32 cellular contexts compared by ENCODE assay signal in the genomic region with DNA sequence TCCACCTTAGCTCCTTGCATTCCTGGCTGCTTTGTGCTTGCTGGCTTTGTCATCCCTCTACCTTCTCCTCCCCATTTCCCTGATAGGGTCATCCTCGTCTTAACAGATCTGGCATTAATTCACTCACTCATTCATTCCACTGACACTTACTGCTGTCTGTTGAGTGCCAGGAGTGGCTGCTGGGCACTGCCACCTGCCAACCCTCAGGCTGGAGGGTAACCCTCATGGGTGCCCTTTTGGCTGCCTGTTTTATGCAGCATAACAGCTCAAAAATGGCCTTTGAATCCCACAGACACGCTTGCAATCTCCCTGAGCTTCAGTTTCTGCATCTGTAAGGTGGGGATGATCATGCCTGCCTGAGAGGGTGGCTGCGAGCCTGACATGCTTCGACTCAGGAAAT. TPM values are rescaled to one million over a fixed set of nuclear protein-coding genes. Genes with fewer than 3 reads are reported as not detected.
"Had no signal": no experiment of that assay in that cellular context is flagged by ENCODE, and none has a peak within 500 bp of the region (broad histone marks: within the 10 kb centered on the region; RNA-seq: fewer than 3 reads in every experiment).

No MANE protein-coding gene starts in this region.

- DNase-seq: activated B cell treated with CpG ODN at 0.5 μM for 24 hours; activated CD4-positive, alpha-beta memory T cell treated with anti-CD3 and anti-CD28 coated beads, Interleukin-2, amount 10 ng/mL, durations not matched to agents 7 days and 5 days; activated CD4-positive, alpha-beta T cell treated with anti-CD3 and anti-CD28 coated beads for 4 hours; activated CD4-positive, CD25-positive, alpha-beta regulatory T cell treated with anti-CD3 and anti-CD28 coated beads, Interleukin-2, amount 50 U/mL, for 72 hours; activated CD8-positive, alpha-beta memory T cell treated with anti-CD3 and anti-CD28 coated beads for 24 hours; activated CD8-positive, alpha-beta memory T cell treated with anti-CD3 and anti-CD28 coated beads, Interleukin-2, amount 10 ng/mL, durations not matched to agents 7 days and 5 days; activated CD8-positive, alpha-beta memory T cell treated with anti-CD3 and anti-CD28 coated beads, Interleukin-2, amount 50 U/mL, for 48 hours; activated effector memory CD4-positive, alpha-beta T cell treated with Interleukin-2 at 50 U/mL for 16 hours; activated naive CD4-positive, alpha-beta T cell treated with anti-CD3 and anti-CD28 coated beads, Interleukin-2, amount 10 ng/mL, durations not matched to agents 7 days and 5 days; activated naive CD8-positive, alpha-beta T cell treated with anti-CD3 and anti-CD28 coated beads, Interleukin-2, amount 50 U/mL, for 24 hours; activated T-cell treated with anti-CD3 and anti-CD28 coated beads, Interleukin-2, amount 50 U/mL, for 48 hours; anterior cingulate cortex; MM.1S; MV-4-11; NCI-H1092; NCI-H1436 treated with DMSO at 0.1 percent for 48 hours; NCI-H1694 treated with DMSO at 0.1 percent for 48 hours; NCI-H2029; NCI-H2107; NCI-H2171; NCI-H510A; NCI-H526; NCI-H748 treated with DMSO at 0.1 percent for 48 hours; SHP77 treated with DMSO at 0.1 percent for 48 hours; SK-N-SH had no signal

- ATAC-seq: activated CD8-positive, alpha-beta memory T cell treated with anti-CD3 and anti-CD28 coated beads, Interleukin-2, amount 10 ng/mL, durations not matched to agents 7 days and 5 days; activated naive CD8-positive, alpha-beta T cell treated with anti-CD3 and anti-CD28 coated beads, Interleukin-2, amount 50 U/mL, for 24 hours had no signal

- H3K9me2 ChIP-seq: SK-N-SH had no signal

- H3K27me3 ChIP-seq: SJSA1 had no signal

- H3K4me3 ChIP-seq: SJSA1 had no signal

- H3K36me3 ChIP-seq: SJSA1 had no signal

- H3K36me3 Mint-ChIP-seq: activated CD8-positive, alpha-beta memory T cell treated with anti-CD3 and anti-CD28 coated beads, Interleukin-2, amount 10 ng/mL, durations not matched to agents 7 days and 5 days; activated naive CD4-positive, alpha-beta T cell treated with anti-CD3 and anti-CD28 coated beads, Interleukin-2, amount 10 ng/mL, durations not matched to agents 7 days and 5 days; activated naive CD8-positive, alpha-beta T cell had no signal

- H3K27me3 Mint-ChIP-seq: brain had no signal

- H3K9me3 ChIP-seq: SJSA1 had no signal

- H3K27ac ChIP-seq: KMS-11, SJSA1 had no signal

- H3K27ac Mint-ChIP-seq: activated B cell treated with CpG ODN at 0.5 μM for 24 hours; activated CD4-positive, alpha-beta memory T cell treated with anti-CD3 and anti-CD28 coated beads, Interleukin-2, amount 10 ng/mL, durations not matched to agents 7 days and 5 days; activated CD8-positive, alpha-beta memory T cell treated with anti-CD3 and anti-CD28 coated beads, Interleukin-2, amount 10 ng/mL, durations not matched to agents 7 days and 5 days; activated naive CD4-positive, alpha-beta T cell treated with anti-CD3 and anti-CD28 coated beads, Interleukin-2, amount 10 ng/mL, durations not matched to agents 7 days and 5 days; activated naive CD8-positive, alpha-beta T cell; activated naive CD8-positive, alpha-beta T cell treated with anti-CD3 and anti-CD28 coated beads, Interleukin-2, amount 50 U/mL, for 24 hours; brain; T-helper 1 cell treated with Interleukin-12 subunit alpha and Interleukin-12 subunit beta and Interleukin-4 antibody, amounts not matched to agents 30 μg/mL and 1 μg/mL, for 36 hours; T-helper 2 cell treated with Interferon-gamma antibody and Interleukin-4, amounts not matched to agents 5 μg/mL and 100 μg/mL, for 36 hours had no signal

- H3K4me2 ChIP-seq: KMS-11, SK-N-SH had no signal

- H3K4me3 Mint-ChIP-seq: activated B cell treated with CpG ODN at 0.5 μM for 24 hours; activated CD4-positive, alpha-beta memory T cell treated with anti-CD3 and anti-CD28 coated beads, Interleukin-2, amount 10 ng/mL, durations not matched to agents 7 days and 5 days; activated CD8-positive, alpha-beta memory T cell treated with anti-CD3 and anti-CD28 coated beads, Interleukin-2, amount 10 ng/mL, durations not matched to agents 7 days and 5 days; activated naive CD4-positive, alpha-beta T cell treated with anti-CD3 and anti-CD28 coated beads, Interleukin-2, amount 10 ng/mL, durations not matched to agents 7 days and 5 days; activated naive CD8-positive, alpha-beta T cell; activated naive CD8-positive, alpha-beta T cell treated with anti-CD3 and anti-CD28 coated beads, Interleukin-2, amount 50 U/mL, for 24 hours; brain; central memory CD8-positive, alpha-beta T cell; T-helper 1 cell treated with Interleukin-12 subunit alpha and Interleukin-12 subunit beta and Interleukin-4 antibody, amounts not matched to agents 30 μg/mL and 1 μg/mL, for 36 hours; T-helper 2 cell treated with Interferon-gamma antibody and Interleukin-4, amounts not matched to agents 5 μg/mL and 100 μg/mL, for 36 hours had no signal

- H3K4me1 Mint-ChIP-seq: activated B cell treated with CpG ODN at 0.5 μM for 24 hours; activated CD4-positive, alpha-beta memory T cell treated with anti-CD3 and anti-CD28 coated beads, Interleukin-2, amount 10 ng/mL, durations not matched to agents 7 days and 5 days; activated CD8-positive, alpha-beta memory T cell treated with anti-CD3 and anti-CD28 coated beads, Interleukin-2, amount 10 ng/mL, durations not matched to agents 7 days and 5 days; activated naive CD4-positive, alpha-beta T cell treated with anti-CD3 and anti-CD28 coated beads, Interleukin-2, amount 10 ng/mL, durations not matched to agents 7 days and 5 days; activated naive CD8-positive, alpha-beta T cell treated with anti-CD3 and anti-CD28 coated beads, Interleukin-2, amount 50 U/mL, for 24 hours; brain; central memory CD8-positive, alpha-beta T cell had no signal

- H3K4me1 ChIP-seq: SJSA1 had no signal

RNA-seq across cellular contexts. Expression of a gene that starts 25.2 kb away (rescaled TPM):
- total RNA-seq: activated B cell treated with CpG ODN at 0.5 μM for 24 hours; activated CD4-positive, alpha-beta memory T cell treated with anti-CD3 and anti-CD28 coated beads, Interleukin-2, amount 10 ng/mL, durations not matched to agents 7 days and 5 days; activated CD8-positive, alpha-beta memory T cell treated with anti-CD3 and anti-CD28 coated beads, Interleukin-2, amount 10 ng/mL, durations not matched to agents 7 days and 5 days had no signal
